ENCODE assay signal across 22 cellular contexts in the genomic region with DNA sequence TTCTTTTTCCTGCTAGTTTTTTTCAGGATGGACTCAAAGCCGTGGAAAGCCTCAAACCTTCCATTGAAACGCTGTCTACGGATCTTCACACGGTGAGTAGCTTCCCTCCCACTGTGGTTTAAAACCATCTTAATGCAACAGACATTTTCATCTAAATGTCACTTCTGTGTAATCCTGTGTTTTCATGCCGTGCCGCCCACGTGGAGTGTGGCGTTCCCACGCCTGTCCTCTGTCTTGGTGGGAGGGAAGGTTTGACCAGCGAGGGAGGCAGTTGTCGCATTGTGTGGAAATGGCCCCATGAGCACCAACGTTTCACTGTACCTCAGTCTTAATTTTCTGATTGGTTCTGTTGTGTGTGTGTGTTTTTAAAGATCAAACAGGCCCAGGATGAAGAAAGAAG.
"Had no signal": no experiment of that assay in that cellular context is flagged by ENCODE, and none has a peak within 500 bp of the region (broad histone marks: within the 10 kb centered on the region; RNA-seq: fewer than 3 reads in every experiment).

No MANE protein-coding gene starts in this region.

- H3K9me3 Mint-ChIP-seq: activated CD4-positive, alpha-beta memory T cell treated with anti-CD3 and anti-CD28 coated beads, Interleukin-2, amount 10 ng/mL, durations not matched to agents 7 days and 5 days; activated T-cell treated with anti-CD3 and anti-CD28 coated beads, Interleukin-2, amount 50 U/mL, for 4 hours had no signal

- H3K4me1 Mint-ChIP-seq: activated CD4-positive, alpha-beta memory T cell treated with anti-CD3 and anti-CD28 coated beads, Interleukin-2, amount 10 ng/mL, durations not matched to agents 7 days and 5 days had no signal

- H3K4me3 Mint-ChIP-seq: activated CD4-positive, alpha-beta memory T cell treated with anti-CD3 and anti-CD28 coated beads, Interleukin-2, amount 10 ng/mL, durations not matched to agents 7 days and 5 days; activated T-cell treated with anti-CD3 and anti-CD28 coated beads, Interleukin-2, amount 50 U/mL, for 4 hours; naive thymus-derived CD8-positive, alpha-beta T cell; stimulated activated naive B cell treated with anti-CD40 and anti-IgM and Interleukin-4, amounts not matched to agents 10 μg/mL and 1 μg/mL and 100 μg/mL, for 72 hours had no signal

- H3K27ac ChIP-seq: cardiac muscle cell, epithelial cell of prostate, neutrophil had no signal

- ATAC-seq: activated T-cell treated with anti-CD3 and anti-CD28 coated beads, Interleukin-2, amount 50 U/mL, for 4 hours; heart left ventricle; naive thymus-derived CD8-positive, alpha-beta T cell; stimulated activated naive B cell treated with anti-CD40 and anti-IgM and Interleukin-4, amounts not matched to agents 10 μg/mL and 1 μg/mL and 100 μg/mL, for 72 hours had no signal

- FAIRE-seq: astrocyte, colon, frontal cortex, keratinocyte had no signal

- H3K9me3 ChIP-seq: heart left ventricle, mucosa of descending colon, neutrophil had no signal

- H3K27me3 Mint-ChIP-seq: stimulated activated naive B cell treated with anti-CD40 and anti-IgM and Interleukin-4, amounts not matched to agents 10 μg/mL and 1 μg/mL and 100 μg/mL, for 72 hours had no signal

- H3K27me3 ChIP-seq: cardiac muscle cell, heart left ventricle, neutrophil had no signal

- H3K4me3 ChIP-seq: cardiac muscle cell, heart left ventricle, mucosa of descending colon had no signal

- H3K36me3 ChIP-seq: cardiac muscle cell, neutrophil had no signal

- H3K36me3 Mint-ChIP-seq: naive thymus-derived CD8-positive, alpha-beta T cell; stimulated activated naive B cell treated with anti-CD40 and anti-IgM and Interleukin-4, amounts not matched to agents 10 μg/mL and 1 μg/mL and 100 μg/mL, for 72 hours had no signal

- DNase-seq: activated CD4-positive, alpha-beta memory T cell treated with anti-CD3 and anti-CD28 coated beads, Interleukin-2, amount 10 ng/mL, durations not matched to agents 7 days and 5 days; activated effector memory CD4-positive, alpha-beta T cell treated with Interleukin-2 at 50 U/mL for 16 hours; activated naive CD4-positive, alpha-beta T cell treated with anti-CD3 and anti-CD28 coated beads, Interleukin-2, amount 50 U/mL, for 16 hours; activated T-cell treated with anti-CD3 and anti-CD28 coated beads, Interleukin-2, amount 50 U/mL, for 4 hours; effector memory CD4-positive, alpha-beta T cell; heart left ventricle; mammary epithelial cell; naive thymus-derived CD8-positive, alpha-beta T cell; retina; stimulated activated CD4-positive, alpha-beta T cell treated with anti-CD3 and anti-CD28 coated beads, Interleukin-15, amount 100 ng/mL, for 24 hours; stimulated activated CD4-positive, alpha-beta T cell treated with anti-CD3 and anti-CD28 coated beads, Interleukin-4, amount 100 ng/mL, for 1 hour; stimulated activated naive B cell treated with anti-CD40 and anti-IgM and Interleukin-4, amounts not matched to agents 10 μg/mL and 1 μg/mL and 100 μg/mL, for 72 hours; T-helper 1 cell; trophoblast cell had no signal

- H3K27ac Mint-ChIP-seq: activated CD4-positive, alpha-beta memory T cell treated with anti-CD3 and anti-CD28 coated beads, Interleukin-2, amount 10 ng/mL, durations not matched to agents 7 days and 5 days; stimulated activated naive B cell treated with anti-CD40 and anti-IgM and Interleukin-4, amounts not matched to agents 10 μg/mL and 1 μg/mL and 100 μg/mL, for 72 hours had no signal
